ENCODE assay signal across 1 cellular context in the genomic region with DNA sequence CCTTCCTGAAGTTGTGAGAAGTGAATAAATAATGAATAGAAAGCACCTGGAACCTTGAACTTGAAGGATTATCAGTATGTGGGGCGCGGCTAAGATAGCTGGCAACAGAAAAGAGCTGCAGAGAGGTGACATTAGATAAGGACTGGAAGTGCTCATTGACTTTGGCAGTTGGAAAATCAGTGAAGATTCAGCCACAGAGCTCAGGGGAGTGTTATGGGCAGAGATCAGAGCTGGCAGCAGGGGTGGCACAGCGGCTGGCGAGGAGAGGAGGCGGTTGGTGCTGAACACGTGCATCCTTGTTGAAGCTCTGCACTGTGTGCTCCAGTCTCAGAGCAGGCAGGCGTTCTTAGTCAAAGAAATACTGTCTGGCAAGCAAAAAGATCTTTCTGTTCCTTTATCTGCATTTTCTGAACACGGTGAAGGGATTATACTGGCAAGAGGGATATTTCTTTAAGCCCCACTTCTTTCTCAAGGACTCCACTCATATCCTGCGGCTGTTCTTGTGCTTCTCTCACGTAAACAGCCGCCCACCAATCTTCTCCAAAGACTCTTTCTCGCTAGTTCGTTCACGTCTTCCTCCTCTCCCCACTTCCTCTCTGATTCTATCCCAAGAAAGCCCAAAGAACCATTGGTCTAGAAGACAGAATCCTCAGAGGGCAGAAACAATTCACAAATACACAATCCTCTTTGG.
TF ChIP-seq lines count a peak whose summit lies in the region.

No MANE protein-coding gene starts in this region.

TF ChIP-seq in GM23338, 12 proteins besides CTCF, POLR2A, EP300 and RAD21:
- TF ChIP-seq JUNB (IDR thresholded peaks at IDR 0.05; ENCODE audit: unreplicated experiment) (no peak), EZH2 (IDR thresholded peaks at IDR 0.05; ENCODE audit: low read depth, unreplicated experiment) (no peak), ZNF114 (CRISPR knock-in tag; IDR thresholded peaks at IDR 0.05) (no peak), ZNF331 (CRISPR knock-in tag; IDR thresholded peaks at IDR 0.05; ENCODE audit: low read depth) (no peak), POLR2AphosphoS5 (IDR thresholded peaks at IDR 0.05; ENCODE audit: low read depth) (no peak), NANOG (IDR thresholded peaks at IDR 0.05; ENCODE audit: borderline replicate concordance) (no peak), CREB1 (CRISPR knock-in tag; IDR thresholded peaks at IDR 0.05; ENCODE audit: low read depth) (no peak), ZNF462 (CRISPR knock-in tag; IDR thresholded peaks at IDR 0.05) (no peak), EZH2phosphoT487 (IDR thresholded peaks at IDR 0.05; ENCODE audit: unreplicated experiment) (no peak), STAT1 (IDR thresholded peaks at IDR 0.05; ENCODE audit: unreplicated experiment) (no peak)
- TF ChIP-seq, protein P1, sequence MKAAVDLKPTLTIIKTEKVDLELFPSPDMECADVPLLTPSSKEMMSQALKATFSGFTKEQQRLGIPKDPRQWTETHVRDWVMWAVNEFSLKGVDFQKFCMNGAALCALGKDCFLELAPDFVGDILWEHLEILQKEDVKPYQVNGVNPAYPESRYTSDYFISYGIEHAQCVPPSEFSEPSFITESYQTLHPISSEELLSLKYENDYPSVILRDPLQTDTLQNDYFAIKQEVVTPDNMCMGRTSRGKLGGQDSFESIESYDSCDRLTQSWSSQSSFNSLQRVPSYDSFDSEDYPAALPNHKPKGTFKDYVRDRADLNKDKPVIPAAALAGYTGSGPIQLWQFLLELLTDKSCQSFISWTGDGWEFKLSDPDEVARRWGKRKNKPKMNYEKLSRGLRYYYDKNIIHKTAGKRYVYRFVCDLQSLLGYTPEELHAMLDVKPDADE (IDR thresholded peaks at IDR 0.05), result no peak
- TF ChIP-seq, protein P2, sequence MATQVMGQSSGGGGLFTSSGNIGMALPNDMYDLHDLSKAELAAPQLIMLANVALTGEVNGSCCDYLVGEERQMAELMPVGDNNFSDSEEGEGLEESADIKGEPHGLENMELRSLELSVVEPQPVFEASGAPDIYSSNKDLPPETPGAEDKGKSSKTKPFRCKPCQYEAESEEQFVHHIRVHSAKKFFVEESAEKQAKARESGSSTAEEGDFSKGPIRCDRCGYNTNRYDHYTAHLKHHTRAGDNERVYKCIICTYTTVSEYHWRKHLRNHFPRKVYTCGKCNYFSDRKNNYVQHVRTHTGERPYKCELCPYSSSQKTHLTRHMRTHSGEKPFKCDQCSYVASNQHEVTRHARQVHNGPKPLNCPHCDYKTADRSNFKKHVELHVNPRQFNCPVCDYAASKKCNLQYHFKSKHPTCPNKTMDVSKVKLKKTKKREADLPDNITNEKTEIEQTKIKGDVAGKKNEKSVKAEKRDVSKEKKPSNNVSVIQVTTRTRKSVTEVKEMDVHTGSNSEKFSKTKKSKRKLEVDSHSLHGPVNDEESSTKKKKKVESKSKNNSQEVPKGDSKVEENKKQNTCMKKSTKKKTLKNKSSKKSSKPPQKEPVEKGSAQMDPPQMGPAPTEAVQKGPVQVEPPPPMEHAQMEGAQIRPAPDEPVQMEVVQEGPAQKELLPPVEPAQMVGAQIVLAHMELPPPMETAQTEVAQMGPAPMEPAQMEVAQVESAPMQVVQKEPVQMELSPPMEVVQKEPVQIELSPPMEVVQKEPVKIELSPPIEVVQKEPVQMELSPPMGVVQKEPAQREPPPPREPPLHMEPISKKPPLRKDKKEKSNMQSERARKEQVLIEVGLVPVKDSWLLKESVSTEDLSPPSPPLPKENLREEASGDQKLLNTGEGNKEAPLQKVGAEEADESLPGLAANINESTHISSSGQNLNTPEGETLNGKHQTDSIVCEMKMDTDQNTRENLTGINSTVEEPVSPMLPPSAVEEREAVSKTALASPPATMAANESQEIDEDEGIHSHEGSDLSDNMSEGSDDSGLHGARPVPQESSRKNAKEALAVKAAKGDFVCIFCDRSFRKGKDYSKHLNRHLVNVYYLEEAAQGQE (IDR thresholded peaks at IDR 0.05; ENCODE audit: unreplicated experiment), result no peak
